Comparison of ENCODE assay signal across 8 cellular contexts in genomic region chr16:74999683-75000480, GRCh38. TPM values are rescaled to one million over a fixed set of nuclear protein-coding genes. Genes with fewer than 3 reads are reported as not detected.
DNase-seq lines count a peak whose midpoint lies in the region; ATAC-seq, FAIRE-seq and TF ChIP-seq lines count a peak whose summit lies in the region.

No MANE protein-coding gene starts in this region.

- no peaks in the 10 kb centered on the region for H3K9me3 ChIP-seq in KOPT-K1 (ENCODE audit: insufficient read depth, low read length, poor library complexity, severe bottlenecking)

- peaks cover 35% of the 10 kb centered on the region for H3K36me3 ChIP-seq in KOPT-K1 (ENCODE audit: insufficient read depth, low read length)

- peak; percentile 7 for DNase-seq in NCI-H2107 treated with DMSO at 0.1 percent for 48 hours (lab: John Stamatoyannopoulos, UW; ENCODE audit: unreplicated experiment)
- no peak for DNase-seq in NCI-H2107 (lab: John Stamatoyannopoulos, UW)
- peak; percentile 31 for DNase-seq in activated CD4-positive, CD25-positive, alpha-beta regulatory T cell treated with anti-CD3 and anti-CD28 coated beads, Interleukin-2, amount 50 U/mL, for 16 hours (ENCODE audit: low read depth, low spot score)
- peak; percentile 50 for DNase-seq in cerebellar cortex (ENCODE audit: low spot score)
- DNase-seq in left colon: peak; percentile 64 to 74
- peak; percentile 38 to 54 for DNase-seq in stimulated activated CD4-positive, alpha-beta T cell treated with anti-CD3 and anti-CD28 coated beads, Interleukin-15, amount 100 ng/mL, for 48 hours (ENCODE audit: low read depth in 2 of 2)
- no peak for DNase-seq in H54 (ENCODE audit: insufficient read length, low spot score)

- H3K27ac ChIP-seq in KOPT-K1 (ENCODE audit: low read depth, low read length, poor library complexity, severe bottlenecking): peak overlapping the region; percentile 79

- ATAC-seq in left colon: peak; percentile 48

- no peak for FAIRE-seq in H54 (lab: Jason Lieb, UNC)

- no peak for TF ChIP-seq POLR2A in H54 (IDR thresholded peaks at IDR 0.05; ENCODE audit: low read depth, low read length)

- intact Hi-C loops in left colon (cut with DNase I, micrococcal nuclease): loop anchor here in 1 of 2 donors (2.0 kb wide), 1 partner anchor 111 kb away; no protein-coding TSS in a partner anchor

RNA-seq across cellular contexts. Expression of gene ZNRF1, which starts 1.1 kb away (rescaled TPM):
- total RNA-seq in left colon: 10 to 100 TPM; 36.4 to 38.2 TPM

RNA-seq across cellular contexts. Expression of gene WDR59, which starts 15.0 kb away (rescaled TPM):
- total RNA-seq in left colon: 10 to 100 TPM; 50.9 to 58.1 TPM

Comparison
In these comparisons a context has a peak if more than half of its experiments do, and no peak if none do; other contexts are left out.
1. DNase-seq: peak in NCI-H2107 treated with DMSO at 0.1 percent for 48 hours (single experiment), activated CD4-positive, CD25-positive, alpha-beta regulatory T cell treated with anti-CD3 and anti-CD28 coated beads, Interleukin-2, amount 50 U/mL, for 16 hours (single experiment), cerebellar cortex (single experiment), left colon (2 of 2) and stimulated activated CD4-positive, alpha-beta T cell treated with anti-CD3 and anti-CD28 coated beads, Interleukin-15, amount 100 ng/mL, for 48 hours (2 of 2); none in NCI-H2107 (single experiment) and H54 (single experiment).